ENCODE assay signal across 19 cellular contexts in the genomic region with DNA sequence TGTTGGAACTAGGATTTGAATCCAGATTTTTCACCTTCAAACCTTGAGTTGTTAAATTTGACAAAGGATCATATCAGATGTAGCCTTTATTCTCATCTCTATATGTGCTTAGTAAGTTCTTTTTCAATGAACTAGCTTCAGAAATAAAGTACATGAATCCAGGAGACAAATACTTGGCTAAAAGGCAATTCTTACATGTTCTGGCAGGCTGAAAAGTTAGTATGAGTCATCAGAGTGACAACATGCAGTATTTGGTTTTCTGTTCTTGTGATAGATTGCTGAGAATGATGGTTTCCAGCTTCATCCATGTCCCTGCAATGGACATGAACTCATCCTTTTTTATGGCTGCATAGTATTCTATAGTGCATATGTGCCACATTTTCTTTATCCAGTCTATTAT. TPM values are rescaled to one million over a fixed set of nuclear protein-coding genes. Genes with fewer than 3 reads are reported as not detected.
DNase-seq lines count a peak whose midpoint lies in the region; ATAC-seq, FAIRE-seq and TF ChIP-seq lines count a peak whose summit lies in the region.
"Had no signal": no experiment of that assay in that cellular context is flagged by ENCODE, and none has a peak within 500 bp of the region (broad histone marks: within the 10 kb centered on the region; RNA-seq: fewer than 3 reads in every experiment).

No MANE protein-coding gene starts in this region.

- H3K9me3 ChIP-seq in GM23248 (ENCODE audit: low read depth) (no peaks in the 10 kb centered on the region), astrocyte (ENCODE audit: insufficient read depth, low read depth, low read length) (no peaks in the 10 kb centered on the region), fibroblast of lung (ENCODE audit: control insufficient read depth, insufficient read depth, low read depth, low read length) (no peaks in the 10 kb centered on the region), liver (ENCODE audit: control insufficient read depth in 4 of 4, low read length in 3 of 4) (no peaks in the 10 kb centered on the region)

- CTCF ChIA-PET in activated CD8-positive, alpha-beta T cell treated with anti-CD3 and anti-CD28 coated beads for 36 hours (lab: Charles Lee): no interaction called here

- in situ Hi-C loops in GM23248 (cut with MboI): no loop called here

- H3K4me1 ChIP-seq in GM23248 (ENCODE audit: insufficient read depth) (peaks cover 10% of the 10 kb centered on the region), astrocyte (ENCODE audit: insufficient read depth, low read length) (no peaks in the 10 kb centered on the region), fibroblast of lung (ENCODE audit: control insufficient read depth, extremely low read depth, insufficient read depth, low read length) (no peaks in the 10 kb centered on the region), liver (ENCODE audit: control insufficient read depth in 4 of 4, insufficient read depth in 4 of 4, low read length in 3 of 4) (peaks cover 0 to 20% (median 4%) of the 10 kb centered on the region in 4 donors)

- H3K27me3 Mint-ChIP-seq in astrocyte (ENCODE audit: low read depth, unreplicated experiment): no peaks in the 10 kb centered on the region
- no peaks in the 10 kb centered on the region for H3K27me3 Mint-ChIP-seq in activated CD8-positive, alpha-beta T cell treated with anti-CD3 and anti-CD28 coated beads for 36 hours
- H3K27me3 Mint-ChIP-seq: CD4-positive, CD25-positive, alpha-beta regulatory T cell had no signal

- POLR2A ChIA-PET in activated CD8-positive, alpha-beta T cell treated with anti-CD3 and anti-CD28 coated beads for 36 hours (lab: Charles Lee): no interaction called here

- H3K4me1 Mint-ChIP-seq in astrocyte (ENCODE audit: low read depth, unreplicated experiment): peaks cover 21% of the 10 kb centered on the region
- H3K4me1 Mint-ChIP-seq in activated CD8-positive, alpha-beta T cell treated with anti-CD3 and anti-CD28 coated beads for 36 hours (ENCODE audit: low read depth): no peaks in the 10 kb centered on the region
- H3K4me1 Mint-ChIP-seq: CD4-positive, CD25-positive, alpha-beta regulatory T cell had no signal

- no peak overlapping the region for H3K4me3 ChIP-seq in GM23248
- H3K4me3 ChIP-seq in astrocyte (ENCODE audit: insufficient read depth, low read depth, low read length): no peak overlapping the region
- no peak overlapping the region for H3K4me3 ChIP-seq in fibroblast of lung (replicated peaks in 1 of 4; ENCODE audit: control extremely low read depth in 1 of 4, insufficient read depth in 1 of 4, low read depth in 3 of 4, low read length in 4 of 4)
- H3K4me3 ChIP-seq in liver (ENCODE audit: low read depth in 1 of 3, low read length in 3 of 3): no peak overlapping the region

- no peak for TF ChIP-seq RAD21 in liver (IDR thresholded peaks at IDR 0.05)

- H3K4me3 Mint-ChIP-seq in astrocyte (ENCODE audit: unreplicated experiment): no peak overlapping the region
- H3K4me3 Mint-ChIP-seq in activated CD8-positive, alpha-beta T cell treated with anti-CD3 and anti-CD28 coated beads for 36 hours: no peak overlapping the region
- H3K4me3 Mint-ChIP-seq: CD4-positive, CD25-positive, alpha-beta regulatory T cell had no signal

- no peak for TF ChIP-seq CTCF in astrocyte (IDR thresholded peaks at IDR 0.05; ENCODE audit: insufficient read depth, low read depth, low read length)
- TF ChIP-seq CTCF in fibroblast of lung (conservative IDR thresholded peaks at IDR 0.05 in 1 of 2, IDR thresholded peaks at IDR 0.05 in 1 of 2; ENCODE audit: low read depth in 1 of 2, low read length in 2 of 2): no peak
- no peak for TF ChIP-seq CTCF in liver (IDR thresholded peaks at IDR 0.05; ENCODE audit: low read depth, low read length, missing input control)
- TF ChIP-seq CTCF in activated CD8-positive, alpha-beta T cell treated with anti-CD3 and anti-CD28 coated beads for 36 hours (IDR thresholded peaks at IDR 0.05): no peak

- no peaks in the 10 kb centered on the region for H3K36me3 ChIP-seq in GM23248 (ENCODE audit: low read depth)
- no peaks in the 10 kb centered on the region for H3K36me3 ChIP-seq in astrocyte (ENCODE audit: insufficient read depth, low read length)
- H3K36me3 ChIP-seq in fibroblast of lung (ENCODE audit: control insufficient read depth, insufficient read depth, low read length): no peaks in the 10 kb centered on the region
- H3K36me3 ChIP-seq in liver (ENCODE audit: control insufficient read depth in 4 of 4, insufficient read depth in 3 of 4, low read depth in 1 of 4, low read length in 3 of 4): no peaks in the 10 kb centered on the region

- no peak for FAIRE-seq in astrocyte (lab: Jason Lieb, UNC)
- FAIRE-seq: H1 had no signal

- H3K9ac ChIP-seq in GM23248: no peak overlapping the region
- H3K9ac ChIP-seq in astrocyte (ENCODE audit: low read length): no peak overlapping the region
- H3K9ac ChIP-seq in fibroblast of lung (ENCODE audit: insufficient read depth, low read length): no peak overlapping the region
- no peak overlapping the region for H3K9ac ChIP-seq in liver (ENCODE audit: low read depth in 1 of 2, low read length in 2 of 2)
- H3K9ac ChIP-seq: KMS-11 had no signal

- H3K79me2 ChIP-seq in GM23248 (ENCODE audit: insufficient read depth): no peaks in the 10 kb centered on the region
- H3K79me2 ChIP-seq in astrocyte (ENCODE audit: insufficient read depth, low read length): no peaks in the 10 kb centered on the region
- no peaks in the 10 kb centered on the region for H3K79me2 ChIP-seq in fibroblast of lung (ENCODE audit: control insufficient read depth, insufficient read depth, low read length)

- H3K27ac ChIP-seq in GM23248 (no peak overlapping the region), astrocyte (ENCODE audit: low read depth, low read length) (no peak overlapping the region), fibroblast of lung (ENCODE audit: insufficient read depth, low read length) (no peak overlapping the region), liver (ENCODE audit: low read depth in 1 of 2, low read length in 2 of 2) (no peak overlapping the region)
- H3K27ac ChIP-seq: KMS-11 had no signal

- no peaks in the 10 kb centered on the region; the same call in 1 of the 2 replicates for H3K9me2 ChIP-seq in GM23248 (ENCODE audit: insufficient read depth)

- intact Hi-C loops in activated CD8-positive, alpha-beta T cell treated with anti-CD3 and anti-CD28 coated beads for 36 hours (cut with micrococcal nuclease): no loop called here

- H3K36me3 Mint-ChIP-seq in astrocyte (ENCODE audit: low read depth, unreplicated experiment): no peaks in the 10 kb centered on the region
- no peaks in the 10 kb centered on the region for H3K36me3 Mint-ChIP-seq in activated CD8-positive, alpha-beta T cell treated with anti-CD3 and anti-CD28 coated beads for 36 hours (ENCODE audit: low read depth)
- H3K36me3 Mint-ChIP-seq: CD4-positive, CD25-positive, alpha-beta regulatory T cell had no signal

- H2AFZ ChIP-seq in GM23248: no peak overlapping the region
- no peak overlapping the region for H2AFZ ChIP-seq in astrocyte (ENCODE audit: low read depth, low read length)
- no peak overlapping the region for H2AFZ ChIP-seq in fibroblast of lung (ENCODE audit: low read length)

- DNase-seq in GM23248: peak; percentile 17
- DNase-seq in astrocyte (ENCODE audit: low read depth): peak; percentile 24
- peak; percentile 35 to 80 for DNase-seq in fibroblast of lung (ENCODE audit: low read depth in 2 of 2)
- DNase-seq in kidney tubule cell (ENCODE audit: low spot score): no peak
- DNase-seq in activated CD8-positive, alpha-beta T cell treated with anti-CD3 and anti-CD28 coated beads for 36 hours: no peak
- DNase-seq in amygdala (lab: John Stamatoyannopoulos, UW): no peak
- DNase-seq: AML-193; CD4-positive, CD25-positive, alpha-beta regulatory T cell; DND-41; GF-D8; NCI-H1930; NCI-H2171; NCI-H446 treated with DMSO at 0.1 percent for 48 hours; NCI-H748 treated with DMSO at 0.1 percent for 48 hours had no signal

- no peaks in the 10 kb centered on the region for H3K9me3 Mint-ChIP-seq in astrocyte (ENCODE audit: unreplicated experiment)
- H3K9me3 Mint-ChIP-seq in activated CD8-positive, alpha-beta T cell treated with anti-CD3 and anti-CD28 coated beads for 36 hours: peaks cover 2% of the 10 kb centered on the region

- 0 out of 2 replicates have a peak, but pooled peaks cover 11% of the 10 kb centered on the region for H3F3A ChIP-seq in GM23248 (ENCODE audit: insufficient read depth)

- H3K27ac Mint-ChIP-seq in astrocyte (ENCODE audit: unreplicated experiment): no peak overlapping the region
- H3K27ac Mint-ChIP-seq in activated CD8-positive, alpha-beta T cell treated with anti-CD3 and anti-CD28 coated beads for 36 hours: no peak overlapping the region
- H3K27ac Mint-ChIP-seq: CD4-positive, CD25-positive, alpha-beta regulatory T cell had no signal

- no peak for ATAC-seq in activated CD8-positive, alpha-beta T cell treated with anti-CD3 and anti-CD28 coated beads for 36 hours
- ATAC-seq: Right ventricle myocardium inferior had no signal

- H3K27me3 ChIP-seq in GM23248 (replicated peaks; ENCODE audit: insufficient read depth) (no peaks in the 10 kb centered on the region), astrocyte (ENCODE audit: insufficient read depth, low read length) (no peaks in the 10 kb centered on the region), fibroblast of lung (ENCODE audit: control insufficient read depth, insufficient read depth, low read length) (no peaks in the 10 kb centered on the region), liver (ENCODE audit: control insufficient read depth in 4 of 4, insufficient read depth in 4 of 4, low read length in 3 of 4) (no peaks in the 10 kb centered on the region)

- H3K4me2 ChIP-seq in GM23248 (ENCODE audit: unreplicated experiment) (no peak overlapping the region), astrocyte (ENCODE audit: low read length) (no peak overlapping the region), fibroblast of lung (ENCODE audit: extremely low read depth, insufficient read depth, low read length) (no peak overlapping the region)
- H3K4me2 ChIP-seq: KMS-11 had no signal

- H4K20me1 ChIP-seq in GM23248 (ENCODE audit: insufficient read depth) (no peaks in the 10 kb centered on the region), astrocyte (ENCODE audit: insufficient read depth, low read length) (no peaks in the 10 kb centered on the region), fibroblast of lung (ENCODE audit: control insufficient read depth, extremely low read depth, insufficient read depth, low read length) (no peaks in the 10 kb centered on the region)

TF ChIP-seq in liver, 16 proteins besides CTCF, POLR2A, EP300 and RAD21 (continues in another document):
- TF ChIP-seq FOXA2 (IDR thresholded peaks at IDR 0.05): no peak

RNA-seq across cellular contexts. Expression of gene BBOX1, which starts 40.4 kb away (rescaled TPM):
- not detected in 2 replicates for total RNA-seq in GM23248 (2014; rRNA removed; shearing (Covaris generic))
- 0.23 TPM in 1 of 2 replicates, not detected in the other for polyA plus RNA-seq in GM23248 (2016; fragmentation: Nextera tagmentation; extraction: Ambion mirVana)
- 0.39 and 0.62 TPM in 2 replicates for total RNA-seq in astrocyte
- total RNA-seq in fibroblast of lung: not detected in 2 replicates
- polyA plus RNA-seq in fibroblast of lung: not detected in 2 replicates
- polyA plus RNA-seq in fibroblast of lung (2012): not detected in 2 replicates
- not detected in 2 replicates for polyA minus RNA-seq in fibroblast of lung (ENCODE audit: low replicate concordance)
- total RNA-seq in liver: 1 to 10 TPM; 8.1 to 9.9 TPM
- polyA plus RNA-seq in liver: 10 to 100 TPM in 1 of 2 donors, 1 to 10 TPM in 1; 2.8 to 18.4 TPM
- not detected for total RNA-seq in activated CD8-positive, alpha-beta T cell treated with anti-CD3 and anti-CD28 coated beads for 36 hours
- total RNA-seq: A673; CD4-positive, CD25-positive, alpha-beta regulatory T cell; H1; Right ventricle myocardium inferior had no signal
- polyA plus RNA-seq: CD4-positive, CD25-positive, alpha-beta regulatory T cell; H1 had no signal

Comparison
In these comparisons a context has a peak if more than half of its experiments do, and no peak if none do; other contexts are left out.
1. DNase-seq: peak in GM23248 (single experiment), astrocyte (single experiment) and fibroblast of lung (2 of 2); none in kidney tubule cell (single experiment), activated CD8-positive, alpha-beta T cell treated with anti-CD3 and anti-CD28 coated beads for 36 hours (single experiment) and amygdala (0 of 56).